ENCODE assay signal across 1 cellular context in the genomic region with DNA sequence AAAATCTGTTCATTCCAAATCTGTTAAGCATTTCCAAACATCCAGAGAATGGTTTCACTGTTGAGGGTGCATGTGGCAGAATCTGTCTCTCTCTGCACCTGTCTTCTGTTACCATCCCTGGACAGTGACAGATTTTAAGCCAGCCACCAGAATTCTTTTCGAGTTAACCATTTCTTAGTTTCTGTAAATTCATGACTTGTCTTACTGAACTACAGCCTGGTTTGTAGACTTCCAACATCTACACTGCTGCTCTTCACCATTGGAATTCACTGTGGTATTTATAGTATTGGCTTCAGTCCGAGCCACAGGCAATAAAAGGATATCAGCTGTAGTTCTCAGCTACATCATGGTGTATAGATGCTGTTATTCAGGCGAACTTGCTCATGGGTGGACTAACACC.
TF ChIP-seq lines count a peak whose summit lies in the region.

No MANE protein-coding gene starts in this region.

TF ChIP-seq in SK-N-SH treated with all-trans-retinoic acid at 6 μM for 48 hours, 23 proteins besides CTCF, POLR2A, EP300 and RAD21 (continued from another document):
- TF ChIP-seq TSHZ2 (CRISPR knock-in tag; IDR thresholded peaks at IDR 0.05) = no peak
- no peak for TF ChIP-seq ZFP30 (CRISPR knock-in tag; IDR thresholded peaks at IDR 0.05)
- TF ChIP-seq, protein P1, sequence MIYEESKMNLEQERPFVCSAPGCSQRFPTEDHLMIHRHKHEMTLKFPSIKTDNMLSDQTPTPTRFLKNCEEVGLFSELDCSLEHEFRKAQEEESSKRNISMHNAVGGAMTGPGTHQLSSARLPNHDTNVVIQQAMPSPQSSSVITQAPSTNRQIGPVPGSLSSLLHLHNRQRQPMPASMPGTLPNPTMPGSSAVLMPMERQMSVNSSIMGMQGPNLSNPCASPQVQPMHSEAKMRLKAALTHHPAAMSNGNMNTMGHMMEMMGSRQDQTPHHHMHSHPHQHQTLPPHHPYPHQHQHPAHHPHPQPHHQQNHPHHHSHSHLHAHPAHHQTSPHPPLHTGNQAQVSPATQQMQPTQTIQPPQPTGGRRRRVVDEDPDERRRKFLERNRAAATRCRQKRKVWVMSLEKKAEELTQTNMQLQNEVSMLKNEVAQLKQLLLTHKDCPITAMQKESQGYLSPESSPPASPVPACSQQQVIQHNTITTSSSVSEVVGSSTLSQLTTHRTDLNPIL (CRISPR knock-in tag; IDR thresholded peaks at IDR 0.05; ENCODE audit: low read depth) = no peak
- TF ChIP-seq, protein P2, sequence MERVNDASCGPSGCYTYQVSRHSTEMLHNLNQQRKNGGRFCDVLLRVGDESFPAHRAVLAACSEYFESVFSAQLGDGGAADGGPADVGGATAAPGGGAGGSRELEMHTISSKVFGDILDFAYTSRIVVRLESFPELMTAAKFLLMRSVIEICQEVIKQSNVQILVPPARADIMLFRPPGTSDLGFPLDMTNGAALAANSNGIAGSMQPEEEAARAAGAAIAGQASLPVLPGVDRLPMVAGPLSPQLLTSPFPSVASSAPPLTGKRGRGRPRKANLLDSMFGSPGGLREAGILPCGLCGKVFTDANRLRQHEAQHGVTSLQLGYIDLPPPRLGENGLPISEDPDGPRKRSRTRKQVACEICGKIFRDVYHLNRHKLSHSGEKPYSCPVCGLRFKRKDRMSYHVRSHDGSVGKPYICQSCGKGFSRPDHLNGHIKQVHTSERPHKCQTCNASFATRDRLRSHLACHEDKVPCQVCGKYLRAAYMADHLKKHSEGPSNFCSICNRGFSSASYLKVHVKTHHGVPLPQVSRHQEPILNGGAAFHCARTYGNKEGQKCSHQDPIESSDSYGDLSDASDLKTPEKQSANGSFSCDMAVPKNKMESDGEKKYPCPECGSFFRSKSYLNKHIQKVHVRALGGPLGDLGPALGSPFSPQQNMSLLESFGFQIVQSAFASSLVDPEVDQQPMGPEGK (CRISPR knock-in tag; IDR thresholded peaks at IDR 0.05; ENCODE audit: borderline replicate concordance) = no peak
TF ChIP-seq in SK-N-SH treated with all-trans-retinoic acid at 6 μM for 48 hours: peak in this region for 0.
